ENCODE assay signal across 16 cellular contexts in genomic region chr12:108949976-108950375, GRCh38.
A peak's percentile ranks its signal among the peaks of the same experiment; 100 is the strongest.
DNase-seq lines count a peak whose midpoint lies in the region; ATAC-seq and TF ChIP-seq lines count a peak whose summit lies in the region.
"Had no signal": no experiment of that assay in that cellular context is flagged by ENCODE, and none has a peak within 500 bp of the region (broad histone marks: within the 10 kb centered on the region; RNA-seq: fewer than 3 reads in every experiment).

No MANE protein-coding gene starts in this region.

- H3K9ac ChIP-seq in trophoblast cell (ENCODE audit: low read length) = no peak overlapping the region

- peak overlapping the region; percentile 14 for H3K4me3 Mint-ChIP-seq in MCF 10A (ENCODE audit: unreplicated experiment)
- H3K4me3 Mint-ChIP-seq in WTC11 = no peak overlapping the region
- H3K4me3 Mint-ChIP-seq: CD4-positive, alpha-beta T cell; HFFc6 had no signal

- no peak for TF ChIP-seq CTCF in MCF 10A (IDR thresholded peaks at IDR 0.05; ENCODE audit: unreplicated experiment)
- no peak for TF ChIP-seq CTCF in breast epithelium (IDR thresholded peaks at IDR 0.05)
- no peak for TF ChIP-seq CTCF in WTC11 (IDR thresholded peaks at IDR 0.05)
- TF ChIP-seq CTCF in epithelial cell of esophagus (IDR thresholded peaks at IDR 0.05; ENCODE audit: insufficient read depth, low read depth, low read length, missing control alignments) = no peak
- no peak for TF ChIP-seq CTCF in upper lobe of right lung (IDR thresholded peaks at IDR 0.05)

- no peak overlapping the region for H3K14ac ChIP-seq in trophoblast cell (ENCODE audit: low read length)

- no peaks in the 10 kb centered on the region for H3K79me2 ChIP-seq in trophoblast cell (ENCODE audit: control insufficient read depth, insufficient read depth, low read length, poor library complexity)

- TF ChIP-seq POLR2A in breast epithelium (IDR thresholded peaks at IDR 0.05) = no peak

- H3K27me3 Mint-ChIP-seq in MCF 10A (ENCODE audit: insufficient read depth, unreplicated experiment) (no peaks in the 10 kb centered on the region), WTC11 (ENCODE audit: low read depth) (peaks cover 2% of the 10 kb centered on the region; the same call in 1 of the 2 replicates)

- H3K27me3 ChIP-seq in breast epithelium = no peaks in the 10 kb centered on the region
- H3K27me3 ChIP-seq in trophoblast cell (ENCODE audit: insufficient read depth, low read length) = no peaks in the 10 kb centered on the region
- H3K27me3 ChIP-seq in upper lobe of right lung = no peaks in the 10 kb centered on the region

- H3K36me3 ChIP-seq in breast epithelium (no peaks in the 10 kb centered on the region), trophoblast cell (ENCODE audit: control insufficient read depth in 1 of 2, insufficient read depth in 2 of 2, low read length in 2 of 2) (no peaks in the 10 kb centered on the region), upper lobe of right lung (no peaks in the 10 kb centered on the region)

- peak overlapping the region; percentile 16 for H2BK5ac ChIP-seq in trophoblast cell (ENCODE audit: low read depth, low read length, poor library complexity)

- WGBS in trophoblast cell (ENCODE audit: extremely low coverage, insufficient coverage, insufficient read length) = no CpG with 5 or more reads among the region's 1 CpG

- intact Hi-C loops in MCF 10A (cut with micrococcal nuclease) (loop anchor here (2.0 to 10.0 kb wide), 3 partner anchors 145 to 387 kb away; partner anchors contain the start of genes ALKBH2, ISCU and UNG), breast epithelium (cut with DNase I; ENCODE audit: low total_unique reads) (no loop called here), upper lobe of right lung (cut with DNase I) (no loop called here)

- H3K27ac ChIP-seq in breast epithelium (no peak overlapping the region), trophoblast cell (ENCODE audit: low read depth, low read length) (peak overlapping the region; percentile 12), upper lobe of right lung (no peak overlapping the region)
- H3K27ac ChIP-seq: 22Rv1, C4-2B had no signal

- H2AFZ ChIP-seq in trophoblast cell (ENCODE audit: insufficient read depth, low read length, poor library complexity) = no peak overlapping the region

- no TSS peak for BruUV-seq in MCF 10A (replicated peaks; lab: Mats Ljungman, UMichigan)

- peak overlapping the region; percentile 21 for H2BK120ac ChIP-seq in trophoblast cell (ENCODE audit: insufficient read depth, low read length, poor library complexity)

- H3K4me2 ChIP-seq in trophoblast cell (ENCODE audit: low read length) = no peak overlapping the region
- H3K4me2 ChIP-seq: A549 had no signal

- H3K27ac Mint-ChIP-seq in MCF 10A (ENCODE audit: low read depth, unreplicated experiment) = peak overlapping the region; percentile 69
- H3K27ac Mint-ChIP-seq in WTC11 = peak overlapping the region; percentile 5; the same call in 1 of the 2 replicates
- H3K27ac Mint-ChIP-seq: CD4-positive, alpha-beta T cell; HFFc6 had no signal

- H3K4me1 ChIP-seq in breast epithelium (peaks cover 0 to 7% of the 10 kb centered on the region in 2 donors), trophoblast cell (ENCODE audit: control insufficient read depth in 1 of 2, insufficient read depth in 2 of 2, low read length in 2 of 2) (peaks cover 2% of the 10 kb centered on the region in 2 experiments), upper lobe of right lung (no peaks in the 10 kb centered on the region)
- H3K4me1 ChIP-seq: A549, Caco-2 had no signal

- POLR2A ChIA-PET in MCF 10A (lab: Yijun Ruan, JAX) = interaction anchor here (0.6 to 2.9 kb wide), 10 partner anchors 10 to 263 kb away, joined by 3 to 19 read pairs (median 5); partner anchors contain the start of gene SSH1
- POLR2A ChIA-PET in WTC11 (lab: Charles Lee) = interaction anchor here (0.8 kb wide), 1 partner anchor 10 kb away, joined by 3 read pairs; no protein-coding TSS in a partner anchor

- peaks cover 4% of the 10 kb centered on the region for H3K79me1 ChIP-seq in trophoblast cell (ENCODE audit: low read length)

- no peak overlapping the region for H4K8ac ChIP-seq in trophoblast cell (ENCODE audit: low read depth, low read length)

- ATAC-seq in WTC11 = no peak
- no peak for ATAC-seq in upper lobe of right lung
- ATAC-seq: A549 had no signal

- DNase-seq in MCF 10A (ENCODE audit: unreplicated experiment) = peak; percentile 42
- no peak for DNase-seq in breast epithelium (ENCODE audit: low spot score in 2 of 2)
- no peak for DNase-seq in WTC11 (ENCODE audit: low spot score)
- DNase-seq in epithelial cell of esophagus (ENCODE audit: low read depth) = peak; percentile 69
- DNase-seq in trophoblast cell = no peak
- DNase-seq in upper lobe of right lung = no peak
- no peak for DNase-seq in NCI-H82 treated with DMSO at 0.1 percent for 48 hours (lab: John Stamatoyannopoulos, UW; ENCODE audit: unreplicated experiment)
- DNase-seq: AML-193; Caco-2; CD4-positive, alpha-beta T cell; GOT3; H7; HFFc6 had no signal

- H3K9me3 Mint-ChIP-seq in MCF 10A (ENCODE audit: unreplicated experiment) (peaks cover 15% of the 10 kb centered on the region), WTC11 (peaks cover 23% of the 10 kb centered on the region)
- H3K9me3 Mint-ChIP-seq: CD4-positive, alpha-beta T cell had no signal

- no peak overlapping the region for H3K4ac ChIP-seq in trophoblast cell (ENCODE audit: low read depth, low read length)

- H3K9me3 ChIP-seq in breast epithelium (peaks cover 5 to 11% of the 10 kb centered on the region in 2 donors), trophoblast cell (ENCODE audit: insufficient read depth, low read depth, low read length) (no peaks in the 10 kb centered on the region), upper lobe of right lung (no peaks in the 10 kb centered on the region)

- H2AK5ac ChIP-seq in trophoblast cell (ENCODE audit: low read length) = no peak overlapping the region

- H3K18ac ChIP-seq in trophoblast cell (ENCODE audit: low read length) = no peak overlapping the region

- H3K36me3 Mint-ChIP-seq in MCF 10A (ENCODE audit: insufficient read depth, unreplicated experiment) = no peaks in the 10 kb centered on the region
- peaks cover 8% of the 10 kb centered on the region; the same call in 1 of the 2 replicates for H3K36me3 Mint-ChIP-seq in WTC11

- no peak overlapping the region for H2BK12ac ChIP-seq in trophoblast cell (ENCODE audit: low read length)

- CTCF ChIA-PET in MCF 10A (lab: Yijun Ruan, JAX) (interaction anchor here (0.6 to 3.3 kb wide), 19 partner anchors 8 to 1605 kb away, joined by 3 to 30 read pairs (median 4); partner anchors contain the start of gene SSH1), WTC11 (lab: Charles Lee) (interaction anchor here (1.0 to 2.4 kb wide), 7 partner anchors 9 to 332 kb away, joined by 3 to 27 read pairs (median 5); partner anchors contain the start of gene SVOP)

- peak overlapping the region; percentile 78 for H4K91ac ChIP-seq in trophoblast cell (ENCODE audit: low read depth, low read length)

- peaks cover 14% of the 10 kb centered on the region for H3K4me1 Mint-ChIP-seq in MCF 10A (ENCODE audit: insufficient read depth, unreplicated experiment)
- 0 out of 2 replicates have a peak, but pooled peaks cover 2% of the 10 kb centered on the region for H3K4me1 Mint-ChIP-seq in WTC11

- no peak overlapping the region for H4K12ac ChIP-seq in trophoblast cell (ENCODE audit: low read depth, low read length)

- H3K23ac ChIP-seq in trophoblast cell (ENCODE audit: low read length) = no peak overlapping the region

- H3K4me3 ChIP-seq in breast epithelium (no peak overlapping the region), epithelial cell of esophagus (ENCODE audit: low read length) (no peak overlapping the region), trophoblast cell (ENCODE audit: low read depth, low read length) (no peak overlapping the region), upper lobe of right lung (no peak overlapping the region)
- H3K4me3 ChIP-seq: A549 had no signal

TF ChIP-seq in WTC11, 78 proteins besides CTCF, POLR2A, EP300 and RAD21 (continues in another document):
- TF ChIP-seq TEAD1 (CRISPR knock-in tag; IDR thresholded peaks at IDR 0.05) = no peak
- TF ChIP-seq ZNF138 (CRISPR knock-in tag; conservative IDR thresholded peaks at IDR 0.05) = no peak
- no peak for TF ChIP-seq NR2C2 (CRISPR knock-in tag; IDR thresholded peaks at IDR 0.05)
- TF ChIP-seq ATF1 (CRISPR knock-in tag; IDR thresholded peaks at IDR 0.05) = no peak
- no peak for TF ChIP-seq ELF4 (CRISPR knock-in tag; IDR thresholded peaks at IDR 0.05; ENCODE audit: low read depth)
- TF ChIP-seq CREB1 (CRISPR knock-in tag; IDR thresholded peaks at IDR 0.05) = no peak
- TF ChIP-seq ESRRA (CRISPR knock-in tag; IDR thresholded peaks at IDR 0.05; ENCODE audit: borderline replicate concordance) = no peak
- no peak for TF ChIP-seq CDX4 (CRISPR knock-in tag; IDR thresholded peaks at IDR 0.05; ENCODE audit: borderline replicate concordance)
- TF ChIP-seq FOXK1 (CRISPR knock-in tag; IDR thresholded peaks at IDR 0.05) = no peak
- no peak for TF ChIP-seq ATF2 (CRISPR knock-in tag; IDR thresholded peaks at IDR 0.05; ENCODE audit: borderline replicate concordance, low read depth)

Comparison
In these comparisons a context has a peak if more than half of its experiments do, and no peak if none do; other contexts are left out.
1. DNase-seq: peak in MCF 10A (single experiment) and epithelial cell of esophagus (single experiment); none in breast epithelium (0 of 2), WTC11 (single experiment), trophoblast cell (0 of 2), upper lobe of right lung (single experiment) and NCI-H82 treated with DMSO at 0.1 percent for 48 hours (single experiment).